22 cellular contexts compared by ENCODE assay signal in the genomic region with DNA sequence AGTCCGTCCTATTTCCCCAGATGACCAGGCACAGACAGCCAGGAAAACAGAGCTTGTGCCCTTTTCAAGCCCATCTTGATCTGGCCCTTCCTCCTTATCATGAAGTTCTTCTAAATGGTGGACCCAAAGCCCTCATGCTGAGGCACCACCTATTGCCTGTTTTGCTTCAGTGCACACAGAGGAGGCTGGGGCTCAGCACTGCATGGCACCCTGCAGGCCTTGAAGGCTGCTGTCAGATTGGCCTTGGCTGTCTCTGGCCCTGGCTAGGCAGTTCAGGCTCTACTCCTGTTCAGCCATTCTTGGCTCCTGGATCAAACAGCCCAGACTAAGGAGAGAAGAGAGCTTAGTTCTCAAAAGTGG. TPM values are rescaled to one million over a fixed set of nuclear protein-coding genes. Genes with fewer than 3 reads are reported as not detected.
"Had no signal": no experiment of that assay in that cellular context is flagged by ENCODE, and none has a peak within 500 bp of the region (broad histone marks: within the 10 kb centered on the region; RNA-seq: fewer than 3 reads in every experiment).

No MANE protein-coding gene starts in this region.

- DNase-seq: activated CD4-positive, alpha-beta T cell treated with anti-CD3 and anti-CD28 coated beads, Interleukin-2, amount 10 ng/mL, durations not matched to agents 24 days and 14 days; activated naive CD4-positive, alpha-beta T cell treated with anti-CD3 and anti-CD28 coated beads for 36 hours; gastrocnemius medialis; small intestine; stimulated activated CD4-positive, alpha-beta T cell treated with anti-CD3 and anti-CD28 coated beads, Interleukin-4, amount 100 ng/mL, for 1 hour had no signal

- H3K4me3 ChIP-seq: ascending aorta, colonic mucosa, gastrocnemius medialis, ovary, right lobe of liver, uterus had no signal

- H3K9me3 Mint-ChIP-seq: activated B cell treated with CpG ODN at 0.5 μM for 24 hours; activated CD4-positive, alpha-beta T cell treated with anti-CD3 and anti-CD28 coated beads, Interleukin-2, amount 10 ng/mL, durations not matched to agents 24 days and 14 days; activated naive CD4-positive, alpha-beta T cell treated with anti-CD3 and anti-CD28 coated beads for 36 hours; activated T-helper 17 cell treated with anti-CD3 and anti-CD28 coated beads, Interleukin-2, amount 50 U/mL, for 72 hours; central memory CD8-positive, alpha-beta T cell had no signal

- H3K27me3 Mint-ChIP-seq: activated CD4-positive, alpha-beta T cell treated with anti-CD3 and anti-CD28 coated beads, Interleukin-2, amount 10 ng/mL, durations not matched to agents 24 days and 14 days had no signal

- H3K27ac ChIP-seq: ascending aorta, colonic mucosa, gastrocnemius medialis, ovary, right lobe of liver, uterus had no signal

- H3K4me1 Mint-ChIP-seq: activated B cell treated with CpG ODN at 0.5 μM for 24 hours; central memory CD8-positive, alpha-beta T cell had no signal

- H3K27ac Mint-ChIP-seq: activated B cell treated with CpG ODN at 0.5 μM for 24 hours; activated CD4-positive, alpha-beta T cell treated with anti-CD3 and anti-CD28 coated beads, Interleukin-2, amount 10 ng/mL, durations not matched to agents 24 days and 14 days; activated naive CD4-positive, alpha-beta T cell treated with anti-CD3 and anti-CD28 coated beads for 36 hours; activated T-helper 17 cell treated with anti-CD3 and anti-CD28 coated beads, Interleukin-2, amount 50 U/mL, for 72 hours; memory B cell; naive thymus-derived CD4-positive, alpha-beta T cell; T-cell had no signal

- H3K36me3 Mint-ChIP-seq: memory B cell; naive thymus-derived CD4-positive, alpha-beta T cell; T-cell had no signal

- H3K27me3 ChIP-seq: ascending aorta, colonic mucosa, gastrocnemius medialis, ovary, right lobe of liver, uterus had no signal

- H3K9me3 ChIP-seq: ascending aorta, colonic mucosa, gastrocnemius medialis, ovary, right lobe of liver, uterus had no signal

- FAIRE-seq: endometrium, small intestine had no signal

- H3K4me1 ChIP-seq: ascending aorta, colonic mucosa, right lobe of liver, uterus had no signal

- H3K4me3 Mint-ChIP-seq: activated B cell treated with CpG ODN at 0.5 μM for 24 hours; activated CD4-positive, alpha-beta T cell treated with anti-CD3 and anti-CD28 coated beads, Interleukin-2, amount 10 ng/mL, durations not matched to agents 24 days and 14 days; activated naive CD4-positive, alpha-beta T cell treated with anti-CD3 and anti-CD28 coated beads for 36 hours; activated T-helper 17 cell treated with anti-CD3 and anti-CD28 coated beads, Interleukin-2, amount 50 U/mL, for 72 hours; central memory CD8-positive, alpha-beta T cell; memory B cell; naive thymus-derived CD4-positive, alpha-beta T cell; T-cell had no signal

- H3K36me3 ChIP-seq: ascending aorta, colonic mucosa, gastrocnemius medialis, ovary, right lobe of liver, uterus had no signal

- ATAC-seq: activated T-helper 17 cell treated with anti-CD3 and anti-CD28 coated beads, Interleukin-2, amount 50 U/mL, for 72 hours; gastrocnemius medialis; naive thymus-derived CD4-positive, alpha-beta T cell; SK-N-SH treated with all-trans-retinoic acid at 6 μM for 48 hours; T-cell had no signal

RNA-seq across cellular contexts. Expression of gene OTOG, which starts 49.2 kb away (rescaled TPM):
- total RNA-seq: activated B cell treated with CpG ODN at 0.5 μM for 24 hours; activated CD4-positive, alpha-beta T cell treated with anti-CD3 and anti-CD28 coated beads, Interleukin-2, amount 10 ng/mL, durations not matched to agents 24 days and 14 days; activated naive CD4-positive, alpha-beta T cell treated with anti-CD3 and anti-CD28 coated beads for 36 hours; activated T-helper 17 cell treated with anti-CD3 and anti-CD28 coated beads, Interleukin-2, amount 50 U/mL, for 72 hours; ascending aorta; colonic mucosa; gastrocnemius medialis; kidney epithelial cell; liver; naive thymus-derived CD4-positive, alpha-beta T cell; ovary; pulmonary artery endothelial cell; right lobe of liver; T-cell had no signal
- polyA plus RNA-seq: esophagus; liver; naive thymus-derived CD4-positive, alpha-beta T cell; ovary had no signal

RNA-seq across cellular contexts. Expression of gene USH1C, which starts 52.1 kb away (rescaled TPM):
- total RNA-seq: activated B cell treated with CpG ODN at 0.5 μM for 24 hours; activated CD4-positive, alpha-beta T cell treated with anti-CD3 and anti-CD28 coated beads, Interleukin-2, amount 10 ng/mL, durations not matched to agents 24 days and 14 days; activated naive CD4-positive, alpha-beta T cell treated with anti-CD3 and anti-CD28 coated beads for 36 hours; activated T-helper 17 cell treated with anti-CD3 and anti-CD28 coated beads, Interleukin-2, amount 50 U/mL, for 72 hours; ascending aorta; naive thymus-derived CD4-positive, alpha-beta T cell; pulmonary artery endothelial cell; T-cell had no signal
- polyA plus RNA-seq: naive thymus-derived CD4-positive, alpha-beta T cell had no signal
